8 cellular contexts compared by ENCODE assay signal in genomic region chr12:68209048-68209728, GRCh38. TPM values are rescaled to one million over a fixed set of nuclear protein-coding genes. Genes with fewer than 3 reads are reported as not detected.
"Had no signal": no experiment of that assay in that cellular context is flagged by ENCODE, and none has a peak within 500 bp of the region (broad histone marks: within the 10 kb centered on the region; RNA-seq: fewer than 3 reads in every experiment).

No MANE protein-coding gene starts in this region.

RNA-seq across cellular contexts. Expression of gene IL26, which starts 16.4 kb away (rescaled TPM):
- total RNA-seq: colonic mucosa, esophagus mucosa, lung, mucosa of descending colon, right atrium auricular region, skeletal muscle tissue, thyroid gland had no signal
- polyA plus RNA-seq: lung; naive thymus-derived CD4-positive, alpha-beta T cell had no signal

RNA-seq across cellular contexts. Expression of gene IL22, which starts 44.2 kb away (rescaled TPM):
- total RNA-seq: colonic mucosa, lung, mucosa of descending colon, right atrium auricular region, skeletal muscle tissue, thyroid gland had no signal
- polyA plus RNA-seq: naive thymus-derived CD4-positive, alpha-beta T cell had no signal

RNA-seq across cellular contexts. Expression of gene IFNG, which starts 49.6 kb away (rescaled TPM):
- total RNA-seq: esophagus mucosa, mucosa of descending colon, right atrium auricular region, skeletal muscle tissue, thyroid gland had no signal
- polyA plus RNA-seq: naive thymus-derived CD4-positive, alpha-beta T cell had no signal
